In the genomic region with DNA sequence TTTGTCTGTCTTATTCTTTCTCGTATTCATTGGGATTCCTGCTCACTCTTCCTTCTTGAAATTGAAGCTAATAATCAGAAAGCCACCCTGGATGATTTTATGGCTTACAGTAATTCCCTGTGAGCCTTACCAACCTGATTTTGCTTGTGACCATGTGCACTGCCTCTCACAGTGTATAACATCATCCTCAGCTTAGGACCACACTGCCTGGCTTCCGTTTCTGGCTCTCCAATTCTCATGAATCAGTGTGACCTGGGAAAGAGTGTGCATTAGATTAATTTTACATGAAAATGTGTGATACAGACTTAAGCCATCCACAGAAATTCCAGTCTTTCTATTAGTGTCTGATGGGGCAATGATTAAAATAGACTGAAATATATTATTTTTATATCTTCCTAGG, we compare ENCODE assay signal across 1 cellular context.
TF ChIP-seq lines count a peak whose summit lies in the region.

No MANE protein-coding gene starts in this region.

TF ChIP-seq in HepG2, 621 proteins besides CTCF, POLR2A, EP300 and RAD21 (continued from another document):
- TF ChIP-seq, protein P1, sequence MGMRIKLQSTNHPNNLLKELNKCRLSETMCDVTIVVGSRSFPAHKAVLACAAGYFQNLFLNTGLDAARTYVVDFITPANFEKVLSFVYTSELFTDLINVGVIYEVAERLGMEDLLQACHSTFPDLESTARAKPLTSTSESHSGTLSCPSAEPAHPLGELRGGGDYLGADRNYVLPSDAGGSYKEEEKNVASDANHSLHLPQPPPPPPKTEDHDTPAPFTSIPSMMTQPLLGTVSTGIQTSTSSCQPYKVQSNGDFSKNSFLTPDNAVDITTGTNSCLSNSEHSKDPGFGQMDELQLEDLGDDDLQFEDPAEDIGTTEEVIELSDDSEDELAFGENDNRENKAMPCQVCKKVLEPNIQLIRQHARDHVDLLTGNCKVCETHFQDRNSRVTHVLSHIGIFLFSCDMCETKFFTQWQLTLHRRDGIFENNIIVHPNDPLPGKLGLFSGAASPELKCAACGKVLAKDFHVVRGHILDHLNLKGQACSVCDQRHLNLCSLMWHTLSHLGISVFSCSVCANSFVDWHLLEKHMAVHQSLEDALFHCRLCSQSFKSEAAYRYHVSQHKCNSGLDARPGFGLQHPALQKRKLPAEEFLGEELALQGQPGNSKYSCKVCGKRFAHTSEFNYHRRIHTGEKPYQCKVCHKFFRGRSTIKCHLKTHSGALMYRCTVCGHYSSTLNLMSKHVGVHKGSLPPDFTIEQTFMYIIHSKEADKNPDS (CRISPR knock-in tag; IDR thresholded peaks at IDR 0.05): no peak
- TF ChIP-seq ZNF879 (CRISPR knock-in tag; IDR thresholded peaks at IDR 0.05): no peak
